In genomic region chr2:241272298-241272721, GRCh38 we compare ENCODE assay signal across 8 cellular contexts. TPM values are rescaled to one million over a fixed set of nuclear protein-coding genes. Genes with fewer than 3 reads are reported as not detected.
DNase-seq lines count a peak whose midpoint lies in the region; ATAC-seq, FAIRE-seq and TF ChIP-seq lines count a peak whose summit lies in the region.

No MANE protein-coding gene starts in this region.

- peak overlapping the region; percentile 56 for H2AFZ ChIP-seq in KMS-11 (ENCODE audit: low read depth)

- no peaks in the 10 kb centered on the region for H3K9me3 ChIP-seq in CD4-positive, alpha-beta memory T cell (ENCODE audit: control insufficient read depth in 1 of 2, low read length in 2 of 2)
- H3K9me3 ChIP-seq in iPS DF 6.9 (ENCODE audit: control insufficient read depth, insufficient read depth, low read length) = no peaks in the 10 kb centered on the region
- H3K9me3 ChIP-seq in small intestine (ENCODE audit: control insufficient read depth, low read depth) = no peaks in the 10 kb centered on the region

- peak overlapping the region; percentile 58 for H3K27ac ChIP-seq in CD4-positive, alpha-beta memory T cell (ENCODE audit: low read depth, low read length)
- peak overlapping the region; percentile 67 for H3K27ac ChIP-seq in KMS-11
- peak overlapping the region; percentile 33 for H3K27ac ChIP-seq in adipose tissue (ENCODE audit: low read depth, low read length)
- no peak overlapping the region for H3K27ac ChIP-seq in iPS DF 6.9 (ENCODE audit: low read length)
- H3K27ac ChIP-seq in small intestine (ENCODE audit: low read depth in 1 of 2, low read length in 1 of 2) = peak overlapping the region; percentile 61 to 80

- peaks cover 0 to 9% (median 4%) of the 10 kb centered on the region in 8 donors for H3K9me3 Mint-ChIP-seq in CD4-positive, alpha-beta memory T cell

- H3K36me3 ChIP-seq in CD4-positive, alpha-beta memory T cell (ENCODE audit: insufficient read depth, low read length) = peaks cover 3% of the 10 kb centered on the region
- H3K36me3 ChIP-seq in KMS-11 (ENCODE audit: insufficient read depth) (0 out of 2 replicates have a peak, but pooled peaks cover 6% of the 10 kb centered on the region), iPS DF 6.9 (ENCODE audit: control insufficient read depth, insufficient read depth, low read length) (no peaks in the 10 kb centered on the region), small intestine (ENCODE audit: control insufficient read depth in 2 of 2, insufficient read depth in 2 of 2, low read length in 2 of 2) (peaks cover 2 to 5% of the 10 kb centered on the region in 2 donors)

- H3K27ac Mint-ChIP-seq in CD4-positive, alpha-beta memory T cell = peak overlapping the region in 1 of 7 donors; percentile 91

- ATAC-seq in GM21360 (IDR thresholded peaks at IDR 0.05; ENCODE audit: unreplicated experiment) = peak; percentile 28

- 0 to 2% (median 1%) methylated on average over 22 to 55 of the region's 55 CpGs for WGBS in adipose tissue, 3 donors
- no CpG with 5 or more reads among the region's 55 CpGs for WGBS in iPS DF 6.9 (ENCODE audit: insufficient coverage, insufficient read length)
- WGBS in small intestine, 3 donors = 0 to 1% (median 0%) methylated on average over 10 to 54 of the region's 55 CpGs

- H3K4me3 ChIP-seq in CD4-positive, alpha-beta memory T cell (ENCODE audit: low read length in 2 of 2) = peak overlapping the region in 1 of 2 donors; percentile 63
- H3K4me3 ChIP-seq in KMS-11 (IDR thresholded peaks at IDR 0.05; ENCODE audit: insufficient read depth, low read depth, low read length) = no peak overlapping the region
- H3K4me3 ChIP-seq in iPS DF 6.9 (ENCODE audit: low read length) = peak overlapping the region; percentile 56
- H3K4me3 ChIP-seq in small intestine (ENCODE audit: low read depth in 1 of 2, low read length in 2 of 2) = peak overlapping the region; percentile 75 to 97

- H3K4me3 Mint-ChIP-seq in CD4-positive, alpha-beta memory T cell = peak overlapping the region in 3 of 8 donors; percentile 20 to 49 (median 34)

- FAIRE-seq in small intestine (lab: Jason Lieb, UNC) = no peak

- H3K4me1 ChIP-seq in CD4-positive, alpha-beta memory T cell (ENCODE audit: insufficient read depth, low read length) = peaks cover 22% of the 10 kb centered on the region
- H3K4me1 ChIP-seq in KMS-11 (ENCODE audit: low read depth, poor library complexity, severe bottlenecking) (peaks cover 29% of the 10 kb centered on the region), iPS DF 6.9 (ENCODE audit: control insufficient read depth, insufficient read depth, low read length) (no peaks in the 10 kb centered on the region; the same call in 1 of the 2 replicates), small intestine (ENCODE audit: control insufficient read depth in 2 of 2, insufficient read depth in 1 of 2, low read depth in 1 of 2, low read length in 1 of 2) (peaks cover 2 to 9% of the 10 kb centered on the region in 2 donors)

- no peaks in the 10 kb centered on the region for H3K27me3 ChIP-seq in CD4-positive, alpha-beta memory T cell (ENCODE audit: insufficient read depth, low read length)
- H3K27me3 ChIP-seq in KMS-11 (ENCODE audit: insufficient read depth, low read depth) (no peaks in the 10 kb centered on the region), iPS DF 6.9 (ENCODE audit: control insufficient read depth, insufficient read depth, low read length) (no peaks in the 10 kb centered on the region), small intestine (ENCODE audit: control insufficient read depth in 2 of 2, insufficient read depth in 2 of 2, low read length in 2 of 2) (no peaks in the 10 kb centered on the region)

- CTCF ChIA-PET in CD4-positive, alpha-beta memory T cell (lab: Charles Lee; ENCODE audit: partially characterized antibody) = no interaction called here

- peak overlapping the region; percentile 43; the same call in 1 of the 2 replicates for H3K4me2 ChIP-seq in KMS-11

- TF ChIP-seq CTCF in KMS-11 (conservative IDR thresholded peaks at IDR 0.05; ENCODE audit: low read depth, low read length) = no peak

- peak in 2 of 5 donors; percentile 19 to 44 for DNase-seq in CD4-positive, alpha-beta memory T cell
- DNase-seq in iPS DF 6.9 (ENCODE audit: low read depth, low spot score) = no peak
- no peak for DNase-seq in small intestine
- DNase-seq in AG08395 (ENCODE audit: low spot score) = no peak
- DNase-seq in kidney glomerular epithelial cell (lab: John Stamatoyannopoulos, UW) = no peak

- H3K36me3 Mint-ChIP-seq in CD4-positive, alpha-beta memory T cell = peaks cover 21 to 26% of the 10 kb centered on the region in 2 donors

- intact Hi-C loops in CD4-positive, alpha-beta memory T cell (cut with micrococcal nuclease) = loop anchor here (1.0 to 5.0 kb wide), 2 partner anchors 43 to 235 kb away; partner anchors contain the start of genes HDLBP, SEPTIN2 and STK25

- peaks cover 23 to 47% (median 39%) of the 10 kb centered on the region in 4 donors for H3K4me1 Mint-ChIP-seq in CD4-positive, alpha-beta memory T cell

- no peaks in the 10 kb centered on the region for H4K20me1 ChIP-seq in KMS-11 (ENCODE audit: insufficient read depth)

- H3K9ac ChIP-seq in KMS-11 = peak overlapping the region; percentile 92

- no peaks in the 10 kb centered on the region for H3K27me3 Mint-ChIP-seq in CD4-positive, alpha-beta memory T cell

- POLR2A ChIA-PET in CD4-positive, alpha-beta memory T cell (lab: Charles Lee; ENCODE audit: partially characterized antibody) = interaction anchor here (1.3 to 2.6 kb wide), 2 partner anchors 42 to 44 kb away, joined by 3 to 12 read pairs; partner anchors contain the start of genes HDLBP and SEPTIN2

- peaks cover 81% of the 10 kb centered on the region for H3K79me2 ChIP-seq in KMS-11 (ENCODE audit: insufficient read depth, low read depth)

RNA-seq across cellular contexts. Expression of gene HDLBP, which starts 43.2 kb away (rescaled TPM):
- 100 to 1,000 TPM; 166 to 183 TPM for total RNA-seq in CD4-positive, alpha-beta memory T cell
- 10 to 100 TPM; 24.7 to 82.3 TPM for polyA plus RNA-seq in CD4-positive, alpha-beta memory T cell
- polyA plus RNA-seq in adipose tissue = 100 to 1,000 TPM; 187 to 327 (median 208) TPM
- polyA plus RNA-seq in small intestine = 100 to 1,000 TPM; 136 to 193 (median 150) TPM

RNA-seq across cellular contexts. Expression of gene SEPTIN2, which starts 43.4 kb away (rescaled TPM):
- 100 to 1,000 TPM; 332 to 362 TPM for total RNA-seq in CD4-positive, alpha-beta memory T cell
- 100 to 1,000 TPM; 187 to 249 TPM for polyA plus RNA-seq in CD4-positive, alpha-beta memory T cell
- polyA plus RNA-seq in adipose tissue (100 to 1,000 TPM; 133 to 335 (median 211) TPM), small intestine (100 to 1,000 TPM; 112 to 171 (median 125) TPM)
